ENCODE assay signal across 10 cellular contexts in genomic region chr1:27356628-27357280, GRCh38. TPM values are rescaled to one million over a fixed set of nuclear protein-coding genes. Genes with fewer than 3 reads are reported as not detected.
DNase-seq lines count a peak whose midpoint lies in the region; ATAC-seq lines count a peak whose summit lies in the region.
"Had no signal": no experiment of that assay in that cellular context is flagged by ENCODE, and none has a peak within 500 bp of the region (broad histone marks: within the 10 kb centered on the region; RNA-seq: fewer than 3 reads in every experiment).

No MANE protein-coding gene starts in this region.

- DNase-seq in CD1c-positive myeloid dendritic cell (ENCODE audit: extremely low spot score) (peak; percentile 7), NCI-H69 (lab: John Stamatoyannopoulos, UW) (peak; percentile 28), GM19240 (ENCODE audit: insufficient read length, low spot score) (no peak), inferior parietal cortex (ENCODE audit: extremely low spot score) (no peak), NK-92 (lab: John Stamatoyannopoulos, UW; ENCODE audit: unreplicated experiment) (no peak), activated gamma-delta T cell (lab: John Stamatoyannopoulos, UW) (no peak)
- peak; percentile 57 for DNase-seq in activated naive CD8-positive, alpha-beta T cell treated with anti-CD3 and anti-CD28 coated beads for 36 hours
- peak; percentile 82 for DNase-seq in natural killer cell treated with Interleukin-12 subunit alpha and Interleukin-12 subunit beta and Interleukin-15 and Interleukin-18, amount 100 ng/mL, for 72 hours (ENCODE audit: low spot score)

- peak overlapping the region; percentile 63 for H3K27ac Mint-ChIP-seq in activated naive CD8-positive, alpha-beta T cell treated with anti-CD3 and anti-CD28 coated beads for 36 hours
- H3K27ac Mint-ChIP-seq in natural killer cell treated with Interleukin-12 subunit alpha and Interleukin-12 subunit beta and Interleukin-15 and Interleukin-18, amount 100 ng/mL, for 72 hours = peak overlapping the region; percentile 67 to 80

- H3K36me3 Mint-ChIP-seq in activated naive CD8-positive, alpha-beta T cell treated with anti-CD3 and anti-CD28 coated beads for 36 hours = peaks cover 4% of the 10 kb centered on the region
- H3K36me3 Mint-ChIP-seq in natural killer cell treated with Interleukin-12 subunit alpha and Interleukin-12 subunit beta and Interleukin-15 and Interleukin-18, amount 100 ng/mL, for 72 hours = no peaks in the 10 kb centered on the region

- peak; percentile 72 to 87 for ATAC-seq in natural killer cell treated with Interleukin-12 subunit alpha and Interleukin-12 subunit beta and Interleukin-15 and Interleukin-18, amount 100 ng/mL, for 72 hours

- peaks cover 4% of the 10 kb centered on the region for H3K27me3 Mint-ChIP-seq in activated naive CD8-positive, alpha-beta T cell treated with anti-CD3 and anti-CD28 coated beads for 36 hours
- no peaks in the 10 kb centered on the region for H3K27me3 Mint-ChIP-seq in natural killer cell treated with Interleukin-12 subunit alpha and Interleukin-12 subunit beta and Interleukin-15 and Interleukin-18, amount 100 ng/mL, for 72 hours

- no peaks in the 10 kb centered on the region for H3K9me3 Mint-ChIP-seq in activated naive CD8-positive, alpha-beta T cell treated with anti-CD3 and anti-CD28 coated beads for 36 hours
- no peaks in the 10 kb centered on the region for H3K9me3 Mint-ChIP-seq in natural killer cell treated with Interleukin-12 subunit alpha and Interleukin-12 subunit beta and Interleukin-15 and Interleukin-18, amount 100 ng/mL, for 72 hours

- H3K4me1 Mint-ChIP-seq in activated naive CD8-positive, alpha-beta T cell treated with anti-CD3 and anti-CD28 coated beads for 36 hours = peaks cover 37% of the 10 kb centered on the region
- peaks cover 29 to 30% of the 10 kb centered on the region in 2 donors for H3K4me1 Mint-ChIP-seq in natural killer cell treated with Interleukin-12 subunit alpha and Interleukin-12 subunit beta and Interleukin-15 and Interleukin-18, amount 100 ng/mL, for 72 hours (ENCODE audit: low read depth in 2 of 2)

- H3K4me3 Mint-ChIP-seq in activated naive CD8-positive, alpha-beta T cell treated with anti-CD3 and anti-CD28 coated beads for 36 hours = peak overlapping the region; percentile 65
- peak overlapping the region; percentile 66 for H3K4me3 Mint-ChIP-seq in natural killer cell treated with Interleukin-12 subunit alpha and Interleukin-12 subunit beta and Interleukin-15 and Interleukin-18, amount 100 ng/mL, for 72 hours

RNA-seq across cellular contexts. Expression of gene MAP3K6, which starts 10.0 kb away (rescaled TPM):
- 1 to 10 TPM; 3.0 to 4.5 TPM for total RNA-seq in activated naive CD8-positive, alpha-beta T cell treated with anti-CD3 and anti-CD28 coated beads for 36 hours
- 1 to 10 TPM; 8.5 TPM for total RNA-seq in natural killer cell treated with Interleukin-12 subunit alpha and Interleukin-12 subunit beta and Interleukin-15 and Interleukin-18, amount 100 ng/mL, for 72 hours

RNA-seq across cellular contexts. Expression of gene SYTL1, which starts 14.9 kb away (rescaled TPM):
- 10 to 100 TPM; 39.6 to 45.5 TPM for total RNA-seq in activated naive CD8-positive, alpha-beta T cell treated with anti-CD3 and anti-CD28 coated beads for 36 hours
- 10 to 100 TPM; 24.2 to 39.5 TPM for total RNA-seq in natural killer cell treated with Interleukin-12 subunit alpha and Interleukin-12 subunit beta and Interleukin-15 and Interleukin-18, amount 100 ng/mL, for 72 hours

RNA-seq across cellular contexts. Expression of gene FCN3, which starts 17.9 kb away (rescaled TPM):
- total RNA-seq in activated naive CD8-positive, alpha-beta T cell treated with anti-CD3 and anti-CD28 coated beads for 36 hours = not detected
- not detected for total RNA-seq in natural killer cell treated with Interleukin-12 subunit alpha and Interleukin-12 subunit beta and Interleukin-15 and Interleukin-18, amount 100 ng/mL, for 72 hours
- total RNA-seq: Caco-2 had no signal

RNA-seq across cellular contexts. Expression of gene CD164L2, which starts 26.4 kb away (rescaled TPM):
- total RNA-seq in activated naive CD8-positive, alpha-beta T cell treated with anti-CD3 and anti-CD28 coated beads for 36 hours = not detected
- total RNA-seq in natural killer cell treated with Interleukin-12 subunit alpha and Interleukin-12 subunit beta and Interleukin-15 and Interleukin-18, amount 100 ng/mL, for 72 hours = not detected
- total RNA-seq: Caco-2, liver had no signal

RNA-seq across cellular contexts. Expression of gene TMEM222, which starts 34.8 kb away (rescaled TPM):
- 10 to 100 TPM; 38.3 to 41.0 TPM for total RNA-seq in activated naive CD8-positive, alpha-beta T cell treated with anti-CD3 and anti-CD28 coated beads for 36 hours
- 10 to 100 TPM; 40.6 to 49.5 TPM for total RNA-seq in natural killer cell treated with Interleukin-12 subunit alpha and Interleukin-12 subunit beta and Interleukin-15 and Interleukin-18, amount 100 ng/mL, for 72 hours

Comparison
In these comparisons a context has a peak if more than half of its experiments do, and no peak if none do; other contexts are left out.
1. DNase-seq: peak in CD1c-positive myeloid dendritic cell (single experiment), NCI-H69 (single experiment), activated naive CD8-positive, alpha-beta T cell treated with anti-CD3 and anti-CD28 coated beads for 36 hours (single experiment) and natural killer cell treated with Interleukin-12 subunit alpha and Interleukin-12 subunit beta and Interleukin-15 and Interleukin-18, amount 100 ng/mL, for 72 hours (single experiment); none in GM19240 (single experiment), inferior parietal cortex (single experiment), NK-92 (single experiment) and activated gamma-delta T cell (single experiment).